ENCODE assay signal across 1 cellular context in genomic region chr12:121095544-121096198, GRCh38.
TF ChIP-seq lines count a peak whose summit lies in the region.

No MANE protein-coding gene starts in this region.

TF ChIP-seq in HEK293, 187 proteins besides CTCF, POLR2A, EP300 and RAD21 (continued from another document):
- 0 out of 2 replicates have a peak, but pooled peaks have one; percentile 20 for TF ChIP-seq ZNF518A (tag by site-specific recombination; conservative IDR thresholded peaks at IDR 0.05; ENCODE audit: low read depth)
- TF ChIP-seq ZNF473 (tag by site-specific recombination; IDR thresholded peaks at IDR 0.05): no peak
- no peak for TF ChIP-seq ZBTB49 (tag by site-specific recombination; IDR thresholded peaks at IDR 0.05; ENCODE audit: low read depth)
TF ChIP-seq in HEK293: peak in this region for 49.
